ENCODE assay signal across 9 cellular contexts in the genomic region with DNA sequence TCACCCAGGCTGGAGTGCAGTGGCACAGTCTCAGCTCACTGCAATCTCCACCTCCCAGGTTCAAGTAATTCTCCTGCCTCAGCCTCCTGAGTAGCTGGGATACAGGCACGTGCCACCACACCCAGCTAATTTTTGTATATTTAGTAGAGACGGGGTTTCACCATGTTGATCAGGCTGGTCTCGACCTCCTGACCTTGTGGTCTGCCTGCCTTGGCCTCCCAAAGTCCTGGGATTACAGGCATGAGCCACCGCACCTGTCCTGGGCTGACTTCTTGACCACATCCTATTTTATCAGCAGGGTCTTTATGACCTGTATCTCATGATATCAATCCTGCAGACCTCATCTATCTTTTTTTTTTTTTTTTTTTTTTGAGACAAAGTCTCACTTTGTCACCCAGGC. TPM values are rescaled to one million over a fixed set of nuclear protein-coding genes. Genes with fewer than 3 reads are reported as not detected.
"Had no signal": no experiment of that assay in that cellular context is flagged by ENCODE, and none has a peak within 500 bp of the region (broad histone marks: within the 10 kb centered on the region; RNA-seq: fewer than 3 reads in every experiment).

No MANE protein-coding gene starts in this region.

RNA-seq across cellular contexts. Expression of gene CA6, which starts 45.0 kb away (rescaled TPM):
- total RNA-seq: cerebellum, esophagus muscularis mucosa, kidney epithelial cell, left lung, lung microvascular endothelial cell, mesothelial cell of epicardium, sciatic nerve, vagina had no signal
- polyA plus RNA-seq: heart right ventricle had no signal
